Comparison of ENCODE assay signal across 8 cellular contexts in genomic region chr2:219228026-219228744, GRCh38. TPM values are rescaled to one million over a fixed set of nuclear protein-coding genes. Genes with fewer than 3 reads are reported as not detected.
DNase-seq lines count a peak whose midpoint lies in the region; ATAC-seq and TF ChIP-seq lines count a peak whose summit lies in the region.

No MANE protein-coding gene starts in this region.

- peaks cover 60% of the 10 kb centered on the region for H3K4me1 Mint-ChIP-seq in activated CD8-positive, alpha-beta memory T cell treated with anti-CD3 and anti-CD28 coated beads, Interleukin-2, amount 10 ng/mL, durations not matched to agents 7 days and 5 days
- peaks cover 31% of the 10 kb centered on the region for H3K4me1 Mint-ChIP-seq in activated T-helper 2 cell treated with anti-CD3 and anti-CD28 coated beads, Interferon-gamma antibody, Interleukin-2, Interleukin-4, amounts not matched to agents 10 μg/mL and 5 μg/mL and 100 μg/mL, durations not matched to agents 14 hours and 24 hours and 36 hours (ENCODE audit: low read depth)
- H3K4me1 Mint-ChIP-seq in immature natural killer cell: peaks cover 50 to 69% of the 10 kb centered on the region in 2 donors

- no peaks in the 10 kb centered on the region for H3K27me3 Mint-ChIP-seq in activated CD8-positive, alpha-beta memory T cell treated with anti-CD3 and anti-CD28 coated beads, Interleukin-2, amount 10 ng/mL, durations not matched to agents 7 days and 5 days
- no peaks in the 10 kb centered on the region for H3K27me3 Mint-ChIP-seq in activated T-helper 2 cell treated with anti-CD3 and anti-CD28 coated beads, Interferon-gamma antibody, Interleukin-2, Interleukin-4, amounts not matched to agents 10 μg/mL and 5 μg/mL and 100 μg/mL, durations not matched to agents 14 hours and 24 hours and 36 hours (ENCODE audit: low read depth)
- H3K27me3 Mint-ChIP-seq in immature natural killer cell (ENCODE audit: low read depth in 3 of 3): peaks cover 4 to 10% (median 6%) of the 10 kb centered on the region in 3 donors

- intact Hi-C loops in activated T-helper 2 cell treated with anti-CD3 and anti-CD28 coated beads, Interferon-gamma antibody, Interleukin-2, Interleukin-4, amounts not matched to agents 10 μg/mL and 5 μg/mL and 100 μg/mL, durations not matched to agents 14 hours and 24 hours and 36 hours (cut with micrococcal nuclease): no loop called here
- intact Hi-C loops in tibial artery (cut with DNase I; ENCODE audit: low total_unique reads): loop anchor here (10.0 kb wide), 1 partner anchor 67 kb away; no protein-coding TSS in a partner anchor

- no peak for DNase-seq in activated CD8-positive, alpha-beta memory T cell treated with anti-CD3 and anti-CD28 coated beads, Interleukin-2, amount 10 ng/mL, durations not matched to agents 7 days and 5 days
- no peak for DNase-seq in activated CD8-positive, alpha-beta memory T cell treated with anti-CD3 and anti-CD28 coated beads for 24 hours
- DNase-seq in activated T-helper 2 cell treated with anti-CD3 and anti-CD28 coated beads, Interferon-gamma antibody, Interleukin-2, Interleukin-4, amounts not matched to agents 10 μg/mL and 5 μg/mL and 100 μg/mL, durations not matched to agents 14 hours and 24 hours and 36 hours (ENCODE audit: low spot score): no peak
- DNase-seq in immature natural killer cell (no peak), tibial artery (no peak), kidney glomerular epithelial cell (lab: John Stamatoyannopoulos, UW) (no peak), SHP77 (lab: John Stamatoyannopoulos, UW) (no peak)

- peak overlapping the region; percentile 93 to 96 for H3K27ac ChIP-seq in tibial artery

- H3K36me3 Mint-ChIP-seq in activated CD8-positive, alpha-beta memory T cell treated with anti-CD3 and anti-CD28 coated beads, Interleukin-2, amount 10 ng/mL, durations not matched to agents 7 days and 5 days: peaks cover 51% of the 10 kb centered on the region
- peaks cover 63% of the 10 kb centered on the region for H3K36me3 Mint-ChIP-seq in activated T-helper 2 cell treated with anti-CD3 and anti-CD28 coated beads, Interferon-gamma antibody, Interleukin-2, Interleukin-4, amounts not matched to agents 10 μg/mL and 5 μg/mL and 100 μg/mL, durations not matched to agents 14 hours and 24 hours and 36 hours (ENCODE audit: low read depth)
- peaks cover 20 to 41% (median 23%) of the 10 kb centered on the region in 3 donors for H3K36me3 Mint-ChIP-seq in immature natural killer cell

- no peak for ATAC-seq in activated CD8-positive, alpha-beta memory T cell treated with anti-CD3 and anti-CD28 coated beads, Interleukin-2, amount 10 ng/mL, durations not matched to agents 7 days and 5 days
- no peak for ATAC-seq in GM21717 (IDR thresholded peaks at IDR 0.05; ENCODE audit: unreplicated experiment)

- H3K27ac Mint-ChIP-seq in activated CD8-positive, alpha-beta memory T cell treated with anti-CD3 and anti-CD28 coated beads, Interleukin-2, amount 10 ng/mL, durations not matched to agents 7 days and 5 days: peak overlapping the region; percentile 81
- peak overlapping the region; percentile 60 for H3K27ac Mint-ChIP-seq in activated T-helper 2 cell treated with anti-CD3 and anti-CD28 coated beads, Interferon-gamma antibody, Interleukin-2, Interleukin-4, amounts not matched to agents 10 μg/mL and 5 μg/mL and 100 μg/mL, durations not matched to agents 14 hours and 24 hours and 36 hours
- peak overlapping the region in 5 of 6 donors; percentile 64 to 78 (median 77) for H3K27ac Mint-ChIP-seq in immature natural killer cell

- H3K36me3 ChIP-seq in tibial artery: peaks cover 39 to 54% (median 54%) of the 10 kb centered on the region in 3 donors

- peak overlapping the region; percentile 98 for H3K4me3 Mint-ChIP-seq in activated CD8-positive, alpha-beta memory T cell treated with anti-CD3 and anti-CD28 coated beads, Interleukin-2, amount 10 ng/mL, durations not matched to agents 7 days and 5 days
- H3K4me3 Mint-ChIP-seq in activated T-helper 2 cell treated with anti-CD3 and anti-CD28 coated beads, Interferon-gamma antibody, Interleukin-2, Interleukin-4, amounts not matched to agents 10 μg/mL and 5 μg/mL and 100 μg/mL, durations not matched to agents 14 hours and 24 hours and 36 hours (ENCODE audit: low read depth): peak overlapping the region; percentile 83
- H3K4me3 Mint-ChIP-seq in immature natural killer cell: peak overlapping the region; percentile 73 to 91 (median 80)

- no peak for TF ChIP-seq CTCF in tibial artery (IDR thresholded peaks at IDR 0.05)

- H3K4me3 ChIP-seq in tibial artery: peak overlapping the region; percentile 62 to 77

- H3K4me1 ChIP-seq in tibial artery: peaks cover 5 to 44% (median 26%) of the 10 kb centered on the region in 4 donors

- CTCF ChIA-PET in activated CD8-positive, alpha-beta memory T cell treated with anti-CD3 and anti-CD28 coated beads, Interleukin-2, amount 10 ng/mL, durations not matched to agents 7 days and 5 days (lab: Charles Lee): interaction anchor here (1.1 to 3.3 kb wide), 10 partner anchors 11 to 381 kb away, joined by 3 to 24 read pairs (median 6); partner anchors contain the start of gene ABCB6

- no peaks in the 10 kb centered on the region for H3K9me3 Mint-ChIP-seq in activated CD8-positive, alpha-beta memory T cell treated with anti-CD3 and anti-CD28 coated beads, Interleukin-2, amount 10 ng/mL, durations not matched to agents 7 days and 5 days (ENCODE audit: low read depth)
- no peaks in the 10 kb centered on the region for H3K9me3 Mint-ChIP-seq in activated T-helper 2 cell treated with anti-CD3 and anti-CD28 coated beads, Interferon-gamma antibody, Interleukin-2, Interleukin-4, amounts not matched to agents 10 μg/mL and 5 μg/mL and 100 μg/mL, durations not matched to agents 14 hours and 24 hours and 36 hours
- H3K9me3 Mint-ChIP-seq in immature natural killer cell: no peaks in the 10 kb centered on the region

- H3K27me3 ChIP-seq in tibial artery: no peaks in the 10 kb centered on the region

- H3K9me3 ChIP-seq in tibial artery: no peaks in the 10 kb centered on the region

RNA-seq across cellular contexts. Expression of gene ATG9A, which starts 1.3 kb away (rescaled TPM):
- 10 to 100 TPM; 56.6 to 60.7 TPM for total RNA-seq in activated CD8-positive, alpha-beta memory T cell treated with anti-CD3 and anti-CD28 coated beads, Interleukin-2, amount 10 ng/mL, durations not matched to agents 7 days and 5 days
- total RNA-seq in activated T-helper 2 cell treated with anti-CD3 and anti-CD28 coated beads, Interferon-gamma antibody, Interleukin-2, Interleukin-4, amounts not matched to agents 10 μg/mL and 5 μg/mL and 100 μg/mL, durations not matched to agents 14 hours and 24 hours and 36 hours: 53.1 and 60.5 TPM in 2 replicates
- 10 to 100 TPM in 2 of 3 donors, 1 to 10 TPM in 1; 8.6 to 31.9 (median 14.8) TPM for polyA plus RNA-seq in immature natural killer cell

RNA-seq across cellular contexts. Expression of gene ANKZF1, which starts 1.4 kb away (rescaled TPM):
- 100 to 1,000 TPM in 1 of 2 experiments, 10 to 100 TPM in 1; 89.4 to 105 TPM for total RNA-seq in activated CD8-positive, alpha-beta memory T cell treated with anti-CD3 and anti-CD28 coated beads, Interleukin-2, amount 10 ng/mL, durations not matched to agents 7 days and 5 days
- total RNA-seq in activated T-helper 2 cell treated with anti-CD3 and anti-CD28 coated beads, Interferon-gamma antibody, Interleukin-2, Interleukin-4, amounts not matched to agents 10 μg/mL and 5 μg/mL and 100 μg/mL, durations not matched to agents 14 hours and 24 hours and 36 hours: 133 and 142 TPM in 2 replicates
- 10 to 100 TPM; 11.5 to 28.6 (median 22.4) TPM for polyA plus RNA-seq in immature natural killer cell

RNA-seq across cellular contexts. Expression of gene ABCB6, which starts 9.4 kb away (rescaled TPM):
- total RNA-seq in activated CD8-positive, alpha-beta memory T cell treated with anti-CD3 and anti-CD28 coated beads, Interleukin-2, amount 10 ng/mL, durations not matched to agents 7 days and 5 days: 10 to 100 TPM; 12.6 to 15.2 TPM
- total RNA-seq in activated T-helper 2 cell treated with anti-CD3 and anti-CD28 coated beads, Interferon-gamma antibody, Interleukin-2, Interleukin-4, amounts not matched to agents 10 μg/mL and 5 μg/mL and 100 μg/mL, durations not matched to agents 14 hours and 24 hours and 36 hours: 22.1 and 25.4 TPM in 2 replicates
- polyA plus RNA-seq in immature natural killer cell: 1 to 10 TPM in 2 of 3 donors, under 1 TPM in 1; 0.21 to 3.7 (median 1.2) TPM

RNA-seq across cellular contexts. Expression of gene GLB1L, which starts 17.1 kb away (rescaled TPM):
- 1 to 10 TPM; 4.3 to 4.9 TPM for total RNA-seq in activated CD8-positive, alpha-beta memory T cell treated with anti-CD3 and anti-CD28 coated beads, Interleukin-2, amount 10 ng/mL, durations not matched to agents 7 days and 5 days
- 4.2 and 4.4 TPM in 2 replicates for total RNA-seq in activated T-helper 2 cell treated with anti-CD3 and anti-CD28 coated beads, Interferon-gamma antibody, Interleukin-2, Interleukin-4, amounts not matched to agents 10 μg/mL and 5 μg/mL and 100 μg/mL, durations not matched to agents 14 hours and 24 hours and 36 hours
- polyA plus RNA-seq in immature natural killer cell: 1 to 10 TPM in 1 of 3 donors, under 1 TPM in 1, not detected in 1; 0.44 to 1.0 TPM

RNA-seq across cellular contexts. Expression of gene STK16, which starts 17.1 kb away (rescaled TPM):
- total RNA-seq in activated CD8-positive, alpha-beta memory T cell treated with anti-CD3 and anti-CD28 coated beads, Interleukin-2, amount 10 ng/mL, durations not matched to agents 7 days and 5 days: 10 to 100 TPM; 37.3 to 41.7 TPM
- total RNA-seq in activated T-helper 2 cell treated with anti-CD3 and anti-CD28 coated beads, Interferon-gamma antibody, Interleukin-2, Interleukin-4, amounts not matched to agents 10 μg/mL and 5 μg/mL and 100 μg/mL, durations not matched to agents 14 hours and 24 hours and 36 hours: 32.0 and 33.3 TPM in 2 replicates
- 10 to 100 TPM; 26.8 to 35.3 (median 27.6) TPM for polyA plus RNA-seq in immature natural killer cell
